Comparison of ENCODE assay signal across 21 cellular contexts in the genomic region with DNA sequence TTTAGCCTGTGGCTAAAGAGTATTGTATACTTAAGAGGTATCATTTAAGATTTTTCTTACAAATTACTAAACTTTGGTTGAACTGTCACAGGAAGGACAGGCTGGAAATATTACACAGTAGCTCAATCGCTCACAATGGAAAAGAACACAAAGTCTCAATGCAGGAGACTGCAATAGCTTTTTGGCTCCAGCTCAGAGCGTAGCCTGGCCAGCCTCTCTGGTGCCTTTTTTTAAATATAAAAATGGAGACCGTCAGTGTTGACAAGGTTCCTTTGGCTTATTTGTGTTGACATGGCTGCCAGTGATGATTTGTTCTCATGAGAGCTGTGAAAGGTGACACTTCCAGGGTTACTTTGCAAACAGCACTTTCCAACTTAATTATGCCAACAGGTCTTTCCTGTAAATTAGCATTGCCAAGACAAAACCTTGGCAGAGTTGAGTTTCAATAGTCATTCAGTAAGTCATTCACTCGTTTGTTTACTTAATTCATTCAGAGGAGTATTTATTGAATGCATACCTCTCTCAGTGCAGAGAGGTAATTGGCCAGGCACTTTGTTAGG.
DNase-seq lines count a peak whose midpoint lies in the region; ATAC-seq lines count a peak whose summit lies in the region.
"Had no signal": no experiment of that assay in that cellular context is flagged by ENCODE, and none has a peak within 500 bp of the region (broad histone marks: within the 10 kb centered on the region; RNA-seq: fewer than 3 reads in every experiment).

No MANE protein-coding gene starts in this region.

- no peaks in the 10 kb centered on the region for H3K9me3 ChIP-seq in right cardiac atrium (ENCODE audit: control insufficient read depth, low read length)
- H3K9me3 ChIP-seq: testis had no signal

- H3K4me1 Mint-ChIP-seq in activated naive CD8-positive, alpha-beta T cell treated with anti-CD3 and anti-CD28 coated beads, Interleukin-2, amount 50 U/mL, for 24 hours = no peaks in the 10 kb centered on the region
- H3K4me1 Mint-ChIP-seq: activated CD4-positive, alpha-beta T cell treated with anti-CD3 and anti-CD28 coated beads for 36 hours; IgD-negative memory B cell; immature natural killer cell; naive B cell had no signal

- no peak overlapping the region for H3K4me3 Mint-ChIP-seq in activated naive CD8-positive, alpha-beta T cell treated with anti-CD3 and anti-CD28 coated beads, Interleukin-2, amount 50 U/mL, for 24 hours
- H3K4me3 Mint-ChIP-seq: activated CD4-positive, alpha-beta T cell treated with anti-CD3 and anti-CD28 coated beads for 36 hours; IgD-negative memory B cell; immature natural killer cell; naive B cell had no signal

- H3K9me3 Mint-ChIP-seq in activated naive CD8-positive, alpha-beta T cell treated with anti-CD3 and anti-CD28 coated beads, Interleukin-2, amount 50 U/mL, for 24 hours = no peaks in the 10 kb centered on the region
- H3K9me3 Mint-ChIP-seq: IgD-negative memory B cell had no signal

- H3K27me3 ChIP-seq in right cardiac atrium (ENCODE audit: control insufficient read depth, insufficient read depth) = no peaks in the 10 kb centered on the region
- H3K27me3 ChIP-seq: testis had no signal

- H3K36me3 Mint-ChIP-seq in activated naive CD8-positive, alpha-beta T cell treated with anti-CD3 and anti-CD28 coated beads, Interleukin-2, amount 50 U/mL, for 24 hours (ENCODE audit: low read depth) = no peaks in the 10 kb centered on the region
- H3K36me3 Mint-ChIP-seq: IgD-negative memory B cell, immature natural killer cell, naive B cell had no signal

- DNase-seq in DMS53 (lab: John Stamatoyannopoulos, UW) (peak; percentile 42), NCI-H2081 (lab: John Stamatoyannopoulos, UW) (peak; percentile 28 to 78), astrocyte of the hippocampus (ENCODE audit: low read depth, low spot score) (peak; percentile 29), right cardiac atrium (peak in 1 of 3 donors; percentile 62), HUDEP-2 (lab: John Stamatoyannopoulos, UW; ENCODE audit: unreplicated experiment in 76 of 76) (no peak), SK-N-DZ (ENCODE audit: low spot score) (no peak)
- no peak for DNase-seq in activated naive CD8-positive, alpha-beta T cell treated with anti-CD3 and anti-CD28 coated beads, Interleukin-2, amount 50 U/mL, for 24 hours
- DNase-seq: activated CD4-positive, alpha-beta T cell treated with anti-CD3 and anti-CD28 coated beads for 36 hours; activated CD8-positive, alpha-beta memory T cell treated with anti-CD3 and anti-CD28 coated beads, Interleukin-2, amount 50 U/mL, for 4 hours; activated gamma-delta T cell; glutamatergic neuron; GOT3; immature natural killer cell; naive B cell; NCI-H524 treated with DMSO at 0.1 percent for 48 hours; posterior cingulate gyrus; small intestine; testis had no signal

- WGBS in right cardiac atrium = 24% methylated on average over 4 of the region's 4 CpGs

- H3K27ac Mint-ChIP-seq in activated naive CD8-positive, alpha-beta T cell treated with anti-CD3 and anti-CD28 coated beads, Interleukin-2, amount 50 U/mL, for 24 hours = no peak overlapping the region
- H3K27ac Mint-ChIP-seq: activated CD4-positive, alpha-beta T cell treated with anti-CD3 and anti-CD28 coated beads for 36 hours; IgD-negative memory B cell; immature natural killer cell; naive B cell had no signal

- peak; percentile 82 to 86 for ATAC-seq in right cardiac atrium
- no peak for ATAC-seq in activated naive CD8-positive, alpha-beta T cell treated with anti-CD3 and anti-CD28 coated beads, Interleukin-2, amount 50 U/mL, for 24 hours
- no peak for ATAC-seq in HG03378 (IDR thresholded peaks at IDR 0.05; ENCODE audit: unreplicated experiment)
- ATAC-seq: activated CD4-positive, alpha-beta T cell treated with anti-CD3 and anti-CD28 coated beads for 36 hours had no signal

- peaks cover 2% of the 10 kb centered on the region for H3K27me3 Mint-ChIP-seq in activated naive CD8-positive, alpha-beta T cell treated with anti-CD3 and anti-CD28 coated beads, Interleukin-2, amount 50 U/mL, for 24 hours
- H3K27me3 Mint-ChIP-seq: activated CD4-positive, alpha-beta T cell treated with anti-CD3 and anti-CD28 coated beads for 36 hours; IgD-negative memory B cell had no signal

- no peak overlapping the region for H3K4me3 ChIP-seq in right cardiac atrium (ENCODE audit: low read length)
- H3K4me3 ChIP-seq: lung, testis had no signal

- intact Hi-C loops in right cardiac atrium (cut with DNase I) = no loop called here

- peaks cover 2% of the 10 kb centered on the region for H3K4me1 ChIP-seq in right cardiac atrium (ENCODE audit: control insufficient read depth, insufficient read depth, low read length)
- H3K4me1 ChIP-seq: testis had no signal

- no peak overlapping the region for H3K27ac ChIP-seq in right cardiac atrium (ENCODE audit: low read length)
- H3K27ac ChIP-seq: testis had no signal

Comparison
In these comparisons a context has a peak if more than half of its experiments do, and no peak if none do; other contexts are left out.
1. DNase-seq: peak in DMS53 (single experiment), NCI-H2081 (2 of 2) and astrocyte of the hippocampus (single experiment); none in activated naive CD8-positive, alpha-beta T cell treated with anti-CD3 and anti-CD28 coated beads, Interleukin-2, amount 50 U/mL, for 24 hours (single experiment), HUDEP-2 (0 of 76) and SK-N-DZ (single experiment).
2. ATAC-seq: peak in right cardiac atrium (2 of 2); none in activated naive CD8-positive, alpha-beta T cell treated with anti-CD3 and anti-CD28 coated beads, Interleukin-2, amount 50 U/mL, for 24 hours (single experiment) and HG03378 (single experiment).